23 cellular contexts compared by ENCODE assay signal in genomic region chr18:53025247-53025646, GRCh38.
"Had no signal": no experiment of that assay in that cellular context is flagged by ENCODE, and none has a peak within 500 bp of the region (broad histone marks: within the 10 kb centered on the region; RNA-seq: fewer than 3 reads in every experiment).

No MANE protein-coding gene starts in this region.

- H3K9me3 ChIP-seq: breast epithelium, esophagus squamous epithelium, gastroesophageal sphincter, heart left ventricle, left lung, sigmoid colon, uterus had no signal

- H3K27ac ChIP-seq: breast epithelium, esophagus squamous epithelium, gastroesophageal sphincter, heart left ventricle, left lung, neural progenitor cell, sigmoid colon, uterus had no signal

- H3K27me3 ChIP-seq: breast epithelium, esophagus squamous epithelium, gastroesophageal sphincter, heart left ventricle, left lung, neural progenitor cell, sigmoid colon, uterus had no signal

- H2AFZ ChIP-seq: neural progenitor cell had no signal

- H3K4me3 ChIP-seq: breast epithelium, esophagus squamous epithelium, gastroesophageal sphincter, heart left ventricle, left lung, neural progenitor cell, sigmoid colon, uterus had no signal

- H3K4me2 ChIP-seq: neural progenitor cell had no signal

- ATAC-seq: gastroesophageal sphincter; heart left ventricle; left lung; naive thymus-derived CD8-positive, alpha-beta T cell; stimulated activated naive B cell treated with anti-CD40 and anti-IgM and Interleukin-4, amounts not matched to agents 10 μg/mL and 1 μg/mL and 100 μg/mL, for 72 hours had no signal

- H3K36me3 ChIP-seq: breast epithelium, esophagus squamous epithelium, gastroesophageal sphincter, heart left ventricle, left lung, neural progenitor cell, sigmoid colon, uterus had no signal

- DNase-seq: activated CD4-positive, alpha-beta memory T cell treated with anti-CD3 and anti-CD28 coated beads for 36 hours; activated CD4-positive, alpha-beta T cell treated with anti-CD3 and anti-CD28 coated beads for 48 hours; activated naive CD4-positive, alpha-beta T cell treated with Interleukin-2 at 50 U/mL for 16 hours; activated naive CD8-positive, alpha-beta T cell treated with anti-CD3 and anti-CD28 coated beads for 36 hours; activated T-cell treated with anti-CD3 and anti-CD28 coated beads, Interleukin-2, amount 50 U/mL, for 48 hours; amniotic stem cell; cortex of kidney; endodermal cell; esophagus squamous epithelium; heart left ventricle; kidney; left lung; naive thymus-derived CD8-positive, alpha-beta T cell; posterior cingulate gyrus; sigmoid colon; stimulated activated CD4-positive, alpha-beta T cell treated with anti-CD3 and anti-CD28 coated beads, Interleukin-2, amount 100 ng/mL, for 48 hours; stimulated activated CD8-positive, alpha-beta memory T cell treated with anti-CD3 and anti-CD28 coated beads, Interleukin-4, amount 100 ng/mL, for 48 hours; stimulated activated naive B cell treated with anti-CD40 and anti-IgM and Interleukin-4, amounts not matched to agents 10 μg/mL and 1 μg/mL and 100 μg/mL, for 72 hours; T1000; uterus had no signal

- H3K4me1 ChIP-seq: breast epithelium, esophagus squamous epithelium, gastroesophageal sphincter, heart left ventricle, left lung, sigmoid colon, uterus had no signal
